Comparison of ENCODE assay signal across 1 cellular context in genomic region chr2:71586471-71586870, GRCh38.
TF ChIP-seq lines count a peak whose summit lies in the region.

No MANE protein-coding gene starts in this region.

TF ChIP-seq in WTC11, 78 proteins besides CTCF, POLR2A, EP300 and RAD21 (continued from another document):
- TF ChIP-seq PREB (CRISPR knock-in tag; IDR thresholded peaks at IDR 0.05; ENCODE audit: borderline replicate concordance), result no peak
- no peak for TF ChIP-seq MYBL2 (CRISPR knock-in tag; IDR thresholded peaks at IDR 0.05)
- no peak for TF ChIP-seq ZNF396 (CRISPR knock-in tag; IDR thresholded peaks at IDR 0.05; ENCODE audit: borderline replicate concordance)
- TF ChIP-seq ELF4 (CRISPR knock-in tag; IDR thresholded peaks at IDR 0.05; ENCODE audit: low read depth), result no peak
- TF ChIP-seq CREB1 (CRISPR knock-in tag; IDR thresholded peaks at IDR 0.05), result no peak
- TF ChIP-seq FOXP4 (CRISPR knock-in tag; IDR thresholded peaks at IDR 0.05), result no peak
- TF ChIP-seq RELA (CRISPR knock-in tag; IDR thresholded peaks at IDR 0.05; ENCODE audit: borderline replicate concordance), result no peak
- TF ChIP-seq SMAD4 (CRISPR knock-in tag; IDR thresholded peaks at IDR 0.05), result no peak
- no peak for TF ChIP-seq CBFB (CRISPR knock-in tag; IDR thresholded peaks at IDR 0.05; ENCODE audit: low read depth)
- TF ChIP-seq ZNF121 (CRISPR knock-in tag; IDR thresholded peaks at IDR 0.05), result no peak
- TF ChIP-seq ZNF512 (CRISPR knock-in tag; IDR thresholded peaks at IDR 0.05; ENCODE audit: borderline replicate concordance), result no peak
